Comparison of ENCODE assay signal across 9 cellular contexts in genomic region chrX:70998402-70999027, GRCh38.
A peak's percentile ranks its signal among the peaks of the same experiment; 100 is the strongest.
DNase-seq lines count a peak whose midpoint lies in the region; ATAC-seq, FAIRE-seq and TF ChIP-seq lines count a peak whose summit lies in the region.
"Had no signal": no experiment of that assay in that cellular context is flagged by ENCODE, and none has a peak within 500 bp of the region (broad histone marks: within the 10 kb centered on the region; RNA-seq: fewer than 3 reads in every experiment).

No MANE protein-coding gene starts in this region.

- ATAC-seq in CD8-positive, alpha-beta T cell: no peak
- no peak for ATAC-seq in GM19023 (IDR thresholded peaks at IDR 0.05; ENCODE audit: unreplicated experiment)
- no peak for ATAC-seq in HG02884 (IDR thresholded peaks at IDR 0.05; ENCODE audit: unreplicated experiment)
- no peak for ATAC-seq in T-helper 17 cell
- ATAC-seq: heart right ventricle had no signal

- H3K4me3 ChIP-seq in CD8-positive, alpha-beta T cell (ENCODE audit: low read depth, low read length): no peak overlapping the region
- H3K4me3 ChIP-seq in GM23248 (no peak overlapping the region), WERI-Rb-1 (ENCODE audit: low read depth, low read length) (no peak overlapping the region)
- H3K4me3 ChIP-seq: heart right ventricle had no signal

- intact Hi-C loops in CD8-positive, alpha-beta T cell (cut with DNase I, micrococcal nuclease): loop anchor here (1.0 to 10.0 kb wide), 2 partner anchors 181 to 336 kb away; no protein-coding TSS in a partner anchor

- 9 to 17% methylated on average over 5 to 7 of the region's 7 CpGs for WGBS in GM23248 (ENCODE audit: low coverage in 1 of 2, low lambda C conversion rate in 2 of 2, missing lambda C conversion rate in 2 of 2), 2 experiments

- in situ Hi-C loops in GM23248 (cut with MboI): loop anchor here (25.0 kb wide), 1 partner anchor 164 kb away; no protein-coding TSS in a partner anchor

- FAIRE-seq in urothelium cell line (lab: Jason Lieb, UNC): no peak

- H3K27ac Mint-ChIP-seq in CD8-positive, alpha-beta T cell: no peak overlapping the region
- no peak overlapping the region for H3K27ac Mint-ChIP-seq in T-helper 17 cell

- POLR2A ChIA-PET in CD8-positive, alpha-beta T cell (lab: Charles Lee): no interaction called here

- no peaks in the 10 kb centered on the region for H3K4me1 ChIP-seq in CD8-positive, alpha-beta T cell (ENCODE audit: insufficient read depth, low read length)
- no peaks in the 10 kb centered on the region for H3K4me1 ChIP-seq in GM23248 (ENCODE audit: insufficient read depth)
- H3K4me1 ChIP-seq: heart right ventricle had no signal

- H3K4me1 Mint-ChIP-seq in CD8-positive, alpha-beta T cell (ENCODE audit: low read depth): peaks cover 6% of the 10 kb centered on the region
- H3K4me1 Mint-ChIP-seq in T-helper 17 cell: peaks cover 6% of the 10 kb centered on the region

- peak overlapping the region; percentile 20 for H3K4me2 ChIP-seq in GM23248 (ENCODE audit: unreplicated experiment)

- H3K36me3 Mint-ChIP-seq in CD8-positive, alpha-beta T cell: no peaks in the 10 kb centered on the region
- H3K36me3 Mint-ChIP-seq in T-helper 17 cell (ENCODE audit: low read depth): no peaks in the 10 kb centered on the region

- H3K9me3 Mint-ChIP-seq in CD8-positive, alpha-beta T cell: no peaks in the 10 kb centered on the region

- H3K27ac ChIP-seq in CD8-positive, alpha-beta T cell (ENCODE audit: low read depth, low read length): no peak overlapping the region
- H3K27ac ChIP-seq in GM23248 (no peak overlapping the region), WERI-Rb-1 (no peak overlapping the region)
- H3K27ac ChIP-seq: heart right ventricle had no signal

- no peaks in the 10 kb centered on the region for H3F3A ChIP-seq in GM23248 (ENCODE audit: insufficient read depth)

- H3K9me2 ChIP-seq in GM23248 (ENCODE audit: insufficient read depth): no peaks in the 10 kb centered on the region

- no peaks in the 10 kb centered on the region for H3K36me3 ChIP-seq in CD8-positive, alpha-beta T cell (ENCODE audit: insufficient read depth, low read length)
- H3K36me3 ChIP-seq in GM23248 (ENCODE audit: low read depth) (no peaks in the 10 kb centered on the region), WERI-Rb-1 (no peaks in the 10 kb centered on the region)
- H3K36me3 ChIP-seq: heart right ventricle had no signal

- CTCF ChIA-PET in CD8-positive, alpha-beta T cell (lab: Charles Lee): interaction anchor here (1.4 to 1.5 kb wide), 3 partner anchors 28 to 183 kb away, joined by 3 to 6 read pairs (median 3); no protein-coding TSS in a partner anchor

- no peaks in the 10 kb centered on the region for H3K9me3 ChIP-seq in CD8-positive, alpha-beta T cell (ENCODE audit: low read length)
- H3K9me3 ChIP-seq in GM23248 (ENCODE audit: low read depth) (no peaks in the 10 kb centered on the region), WERI-Rb-1 (ENCODE audit: severe bottlenecking) (no peaks in the 10 kb centered on the region), T-helper 17 cell (ENCODE audit: control insufficient read depth, low read length, poor library complexity, severe bottlenecking) (no peaks in the 10 kb centered on the region)

- H3K4me3 Mint-ChIP-seq in CD8-positive, alpha-beta T cell: no peak overlapping the region
- H3K4me3 Mint-ChIP-seq in T-helper 17 cell: no peak overlapping the region

- H3K9ac ChIP-seq in GM23248: no peak overlapping the region

- H4K20me1 ChIP-seq in GM23248 (ENCODE audit: insufficient read depth): no peaks in the 10 kb centered on the region

- H3K27me3 ChIP-seq in CD8-positive, alpha-beta T cell (ENCODE audit: insufficient read depth, low read length): no peaks in the 10 kb centered on the region
- H3K27me3 ChIP-seq in GM23248 (replicated peaks; ENCODE audit: insufficient read depth) (no peaks in the 10 kb centered on the region), WERI-Rb-1 (ENCODE audit: insufficient read depth, low read depth, severe bottlenecking) (no peaks in the 10 kb centered on the region)

- H2AFZ ChIP-seq in GM23248: no peak overlapping the region

- H3K27me3 Mint-ChIP-seq in CD8-positive, alpha-beta T cell (ENCODE audit: low read depth): no peaks in the 10 kb centered on the region
- H3K27me3 Mint-ChIP-seq in T-helper 17 cell: peaks cover 4% of the 10 kb centered on the region

- no peak for TF ChIP-seq CTCF in CD8-positive, alpha-beta T cell (IDR thresholded peaks at IDR 0.05)
- TF ChIP-seq CTCF in WERI-Rb-1 (IDR thresholded peaks at IDR 0.05; ENCODE audit: low read depth, low read length): peak; percentile 41; the same call in 1 of the 2 replicates

- no peaks in the 10 kb centered on the region for H3K79me2 ChIP-seq in GM23248 (ENCODE audit: insufficient read depth)

- DNase-seq in CD8-positive, alpha-beta T cell: peak in 4 of 7 experiments; percentile 0 to 34 (median 10)
- DNase-seq in GM23248: peak; percentile 30
- peak; percentile 34 for DNase-seq in WERI-Rb-1
- DNase-seq in iPS DF 19.7 (ENCODE audit: low read depth, low spot score): peak; percentile 15
- DNase-seq in urothelium cell line (ENCODE audit: low spot score): peak; percentile 10
- no peak for DNase-seq in T-helper 17 cell

Comparison
In these comparisons a context has a peak if more than half of its experiments do, and no peak if none do; other contexts are left out.
1. DNase-seq: peak in CD8-positive, alpha-beta T cell (4 of 7), GM23248 (single experiment), WERI-Rb-1 (single experiment), iPS DF 19.7 (single experiment) and urothelium cell line (single experiment); none in T-helper 17 cell (0 of 3).